ENCODE assay signal across 8 cellular contexts in genomic region chr17:28727727-28728363, GRCh38. TPM values are rescaled to one million over a fixed set of nuclear protein-coding genes. Genes with fewer than 3 reads are reported as not detected.
DNase-seq lines count a peak whose midpoint lies in the region; ATAC-seq and TF ChIP-seq lines count a peak whose summit lies in the region.

No MANE protein-coding gene starts in this region.

- 3% methylated on average over 37 of the region's 37 CpGs for WGBS in hepatocyte (ENCODE audit: low lambda C conversion rate, missing lambda C conversion rate)

- peaks cover 18% of the 10 kb centered on the region for H3K4me1 ChIP-seq in RWPE2 (ENCODE audit: insufficient read depth, poor library complexity, severe bottlenecking)
- H3K4me1 ChIP-seq in hepatocyte (ENCODE audit: insufficient read depth) = peaks cover 17% of the 10 kb centered on the region
- H3K4me1 ChIP-seq in skeletal muscle tissue (ENCODE audit: control insufficient read depth in 3 of 3, insufficient read depth in 3 of 3, low read length in 3 of 3) = peaks cover 28 to 31% (median 30%) of the 10 kb centered on the region in 3 donors

- peak overlapping the region; percentile 91 for H3K4me3 Mint-ChIP-seq in activated naive CD4-positive, alpha-beta T cell treated with anti-CD3 and anti-CD28 coated beads for 36 hours

- H3K79me2 ChIP-seq in hepatocyte = peaks cover 3% of the 10 kb centered on the region

- CTCF ChIA-PET in activated naive CD4-positive, alpha-beta T cell treated with anti-CD3 and anti-CD28 coated beads for 36 hours (lab: Charles Lee) = interaction anchor here (0.7 to 7.2 kb wide), 24 partner anchors 8 to 384 kb away, joined by 3 to 353 read pairs (median 9); partner anchors contain the start of genes DHRS13, FAM222B, FLOT2 and PHF12

- H3K4me1 Mint-ChIP-seq in activated naive CD4-positive, alpha-beta T cell treated with anti-CD3 and anti-CD28 coated beads for 36 hours (ENCODE audit: low read depth) = peaks cover 32% of the 10 kb centered on the region

- TF ChIP-seq CTCF in RWPE2 (IDR thresholded peaks at IDR 0.05; ENCODE audit: poor library complexity, severe bottlenecking) (no peak), hepatocyte (IDR thresholded peaks at IDR 0.05; ENCODE audit: poor library complexity) (peak; percentile 8)

- no peaks in the 10 kb centered on the region for H3K9me3 ChIP-seq in RWPE2 (ENCODE audit: severe bottlenecking)
- no peaks in the 10 kb centered on the region for H3K9me3 ChIP-seq in hepatocyte (ENCODE audit: low read depth)
- H3K9me3 ChIP-seq in skeletal muscle tissue (ENCODE audit: control insufficient read depth in 3 of 3, low read length in 3 of 3) = no peaks in the 10 kb centered on the region

- H3K4me3 ChIP-seq in RWPE2 (ENCODE audit: severe bottlenecking) (peak overlapping the region; percentile 47), hepatocyte (peak overlapping the region; percentile 14), skeletal muscle tissue (ENCODE audit: low read length in 3 of 3) (peak overlapping the region; percentile 92 to 96 (median 95))

- H3K9me3 Mint-ChIP-seq in activated naive CD4-positive, alpha-beta T cell treated with anti-CD3 and anti-CD28 coated beads for 36 hours = no peaks in the 10 kb centered on the region

- peak overlapping the region; percentile 92 for H3K27ac ChIP-seq in RWPE2 (ENCODE audit: poor library complexity, severe bottlenecking)
- H3K27ac ChIP-seq in hepatocyte = peak overlapping the region; percentile 94
- H3K27ac ChIP-seq in skeletal muscle tissue (ENCODE audit: low read depth, low read length) = peak overlapping the region; percentile 93

- H3K27me3 ChIP-seq in RWPE2 (ENCODE audit: insufficient read depth, poor library complexity, severe bottlenecking) (no peaks in the 10 kb centered on the region), hepatocyte (no peaks in the 10 kb centered on the region), skeletal muscle tissue (ENCODE audit: control insufficient read depth in 3 of 3, insufficient read depth in 3 of 3, low read length in 3 of 3) (peaks cover 0 to 4% (median 0%) of the 10 kb centered on the region in 3 donors)

- peak overlapping the region; percentile 82 to 88 (median 87) for H3K9ac ChIP-seq in skeletal muscle tissue (ENCODE audit: low read depth in 1 of 3, low read length in 3 of 3)

- intact Hi-C loops in activated naive CD4-positive, alpha-beta T cell treated with anti-CD3 and anti-CD28 coated beads for 36 hours (cut with micrococcal nuclease) = loop anchor here (1.0 to 10.0 kb wide), 21 partner anchors 9 to 837 kb away; partner anchors contain the start of genes ABHD15, DHRS13, FAM222B and FLOT2

- H3K27ac Mint-ChIP-seq in activated naive CD4-positive, alpha-beta T cell treated with anti-CD3 and anti-CD28 coated beads for 36 hours = peak overlapping the region; percentile 99

- no peaks in the 10 kb centered on the region for H3K27me3 Mint-ChIP-seq in activated naive CD4-positive, alpha-beta T cell treated with anti-CD3 and anti-CD28 coated beads for 36 hours (ENCODE audit: low read depth)

- H2AFZ ChIP-seq in hepatocyte = peak overlapping the region; percentile 45

- H3K4me2 ChIP-seq in hepatocyte = peak overlapping the region; percentile 100

- H4K20me1 ChIP-seq in hepatocyte (ENCODE audit: insufficient read depth, poor library complexity, severe bottlenecking) = peaks cover 7% of the 10 kb centered on the region

- H3K36me3 Mint-ChIP-seq in activated naive CD4-positive, alpha-beta T cell treated with anti-CD3 and anti-CD28 coated beads for 36 hours (ENCODE audit: low read depth) = peaks cover 26% of the 10 kb centered on the region

- H3K36me3 ChIP-seq in RWPE2 (ENCODE audit: low read depth) = peaks cover 23% of the 10 kb centered on the region
- H3K36me3 ChIP-seq in hepatocyte (replicated peaks; ENCODE audit: insufficient read depth, low read depth) = no peaks in the 10 kb centered on the region
- H3K36me3 ChIP-seq in skeletal muscle tissue (ENCODE audit: control insufficient read depth in 3 of 3, insufficient read depth in 3 of 3, low read length in 3 of 3) = peaks cover 16 to 17% (median 17%) of the 10 kb centered on the region in 3 donors

- ATAC-seq in GM21367 (IDR thresholded peaks at IDR 0.05; ENCODE audit: unreplicated experiment) = peak; percentile 32
- peak; percentile 5; the same call in 2 of the 3 replicates for ATAC-seq in RWPE2 (ENCODE audit: low read depth)

- no peaks in the 10 kb centered on the region for H3K9me2 ChIP-seq in hepatocyte (replicated peaks; ENCODE audit: insufficient read depth)

- peak; percentile 65 for DNase-seq in DMS79 treated with DMSO at 0.1 percent for 48 hours (lab: John Stamatoyannopoulos, UW)
- peak; percentile 68 for DNase-seq in HuH-7 (ENCODE audit: low spot score)
- DNase-seq in RWPE2 (ENCODE audit: low spot score) = peak; percentile 88
- DNase-seq in activated naive CD4-positive, alpha-beta T cell treated with anti-CD3 and anti-CD28 coated beads for 36 hours = peak; percentile 98
- DNase-seq in hepatocyte (ENCODE audit: low spot score) = peak; percentile 86
- DNase-seq in 8988T = no peak

RNA-seq across cellular contexts. Expression of gene NEK8, which starts 0.7 kb away (rescaled TPM):
- total RNA-seq in activated naive CD4-positive, alpha-beta T cell treated with anti-CD3 and anti-CD28 coated beads for 36 hours = 1 to 10 TPM; 3.1 to 3.2 TPM
- total RNA-seq in hepatocyte = 3.3 and 5.5 TPM in 2 replicates
- polyA plus RNA-seq in hepatocyte = 8.1 and 9.7 TPM in 2 replicates
- 0.52 TPM for total RNA-seq in skeletal muscle tissue

RNA-seq across cellular contexts. Expression of gene TLCD1, which starts 1.8 kb away (rescaled TPM):
- total RNA-seq in activated naive CD4-positive, alpha-beta T cell treated with anti-CD3 and anti-CD28 coated beads for 36 hours = 1 to 10 TPM; 4.0 to 4.6 TPM
- total RNA-seq in hepatocyte (12.5 and 14.6 TPM in 2 replicates), skeletal muscle tissue (1.6 TPM)
- polyA plus RNA-seq in hepatocyte = 23.4 and 26.6 TPM in 2 replicates

RNA-seq across cellular contexts. Expression of gene RPL23A, which starts 8.1 kb away (rescaled TPM):
- 1,000 to 10,000 TPM; 2,756 to 2,921 TPM for total RNA-seq in activated naive CD4-positive, alpha-beta T cell treated with anti-CD3 and anti-CD28 coated beads for 36 hours
- total RNA-seq in hepatocyte (501 and 614 TPM in 2 replicates), skeletal muscle tissue (880 TPM)
- 1,050 and 1,115 TPM in 2 replicates for polyA plus RNA-seq in hepatocyte

RNA-seq across cellular contexts. Expression of gene RAB34, which starts 10.2 kb away (rescaled TPM):
- 10 to 100 TPM; 10.2 to 12.3 TPM for total RNA-seq in activated naive CD4-positive, alpha-beta T cell treated with anti-CD3 and anti-CD28 coated beads for 36 hours
- total RNA-seq in hepatocyte = 160 and 184 TPM in 2 replicates
- polyA plus RNA-seq in hepatocyte = 180 and 185 TPM in 2 replicates
- total RNA-seq in skeletal muscle tissue = 44.9 TPM

RNA-seq across cellular contexts. Expression of gene TRAF4, which starts 16.0 kb away (rescaled TPM):
- total RNA-seq in activated naive CD4-positive, alpha-beta T cell treated with anti-CD3 and anti-CD28 coated beads for 36 hours = 10 to 100 TPM; 75.9 to 80.4 TPM
- total RNA-seq in hepatocyte (99.5 and 107 TPM in 2 replicates), skeletal muscle tissue (26.1 TPM)
- 66.2 and 81.4 TPM in 2 replicates for polyA plus RNA-seq in hepatocyte

Comparison
In these comparisons a context has a peak if more than half of its experiments do, and no peak if none do; other contexts are left out.
1. H3K4me3 ChIP-seq: peak in every context shown above with its lines; median percentile 95 in skeletal muscle tissue; 47 in RWPE2; 14 in hepatocyte.